ENCODE assay signal across 27 cellular contexts in genomic region chr11:26493616-26494015, GRCh38.
"Had no signal": no experiment of that assay in that cellular context is flagged by ENCODE, and none has a peak within 500 bp of the region (broad histone marks: within the 10 kb centered on the region; RNA-seq: fewer than 3 reads in every experiment).

No MANE protein-coding gene starts in this region.

- H3K27me3 ChIP-seq: colonic mucosa, esophagus muscularis mucosa, foreskin keratinocyte, gastroesophageal sphincter, heart right ventricle, right atrium auricular region, stomach, thyroid gland, vagina had no signal

- H3K27ac Mint-ChIP-seq: dendritic cell treated with granulocyte-macrophage colony-stimulating factor and Interleukin-4, amounts not matched to agents 40 ng/mL and 50 ng/mL, for 4 days; memory B cell; natural killer cell had no signal

- H3K4me1 ChIP-seq: colonic mucosa, esophagus muscularis mucosa, foreskin keratinocyte, gastroesophageal sphincter, heart right ventricle, prostate gland, right atrium auricular region, stomach, thyroid gland, vagina had no signal

- H3K4me1 Mint-ChIP-seq: memory B cell, natural killer cell had no signal

- H3K36me3 ChIP-seq: colonic mucosa, esophagus muscularis mucosa, gastroesophageal sphincter, heart right ventricle, prostate gland, right atrium auricular region, stomach, thyroid gland, vagina had no signal

- DNase-seq: colonic mucosa; effector memory CD4-positive, alpha-beta T cell; foreskin keratinocyte; heart right ventricle; hippocampal formation; natural killer cell; nucleus accumbens; stimulated activated CD4-positive, alpha-beta T cell treated with anti-CD3 and anti-CD28 coated beads, Interleukin-12 subunit alpha, Interleukin-12 subunit beta, amount 100 ng/mL, for 4 hours; stimulated activated CD4-positive, alpha-beta T cell treated with anti-CD3 and anti-CD28 coated beads, Interleukin-1b, Interleukin-23, amount 100 ng/mL, for 48 hours; stimulated activated CD4-positive, alpha-beta T cell treated with anti-CD3 and anti-CD28 coated beads, Interleukin-4, amount 100 ng/mL, for 1 hour; stimulated activated CD8-positive, alpha-beta memory T cell treated with anti-CD3 and anti-CD28 coated beads, Interleukin-4, amount 100 ng/mL, for 48 hours; stimulated activated naive CD4-positive, alpha-beta T cell; stomach; thyroid gland; trophoblast cell had no signal

- H3K27ac ChIP-seq: colonic mucosa, esophagus muscularis mucosa, foreskin keratinocyte, gastroesophageal sphincter, heart right ventricle, prostate gland, right atrium auricular region, stomach, thyroid gland, vagina had no signal

- H3K4me2 ChIP-seq: smooth muscle cell had no signal

- H3K36me3 Mint-ChIP-seq: memory B cell, natural killer cell had no signal

- H3K9me3 Mint-ChIP-seq: dendritic cell treated with granulocyte-macrophage colony-stimulating factor and Interleukin-4, amounts not matched to agents 40 ng/mL and 50 ng/mL, for 4 days; neural crest cell had no signal

- H3K4me3 Mint-ChIP-seq: dendritic cell treated with granulocyte-macrophage colony-stimulating factor and Interleukin-4, amounts not matched to agents 40 ng/mL and 50 ng/mL, for 4 days; memory B cell; natural killer cell; neural crest cell had no signal

- ATAC-seq: foreskin keratinocyte, gastroesophageal sphincter, heart right ventricle, left lobe of liver, natural killer cell, sciatic nerve had no signal

- H3K4me3 ChIP-seq: colonic mucosa, esophagus muscularis mucosa, gastroesophageal sphincter, heart right ventricle, lung, prostate gland, right atrium auricular region, smooth muscle cell, stomach, thyroid gland, vagina had no signal

- H3K27me3 Mint-ChIP-seq: dendritic cell treated with granulocyte-macrophage colony-stimulating factor and Interleukin-4, amounts not matched to agents 40 ng/mL and 50 ng/mL, for 4 days; memory B cell had no signal

- H3K9me3 ChIP-seq: colonic mucosa, esophagus muscularis mucosa, gastroesophageal sphincter, heart right ventricle, prostate gland, right atrium auricular region, stomach, thyroid gland, vagina had no signal
